Comparison of ENCODE assay signal across 9 cellular contexts in the genomic region with DNA sequence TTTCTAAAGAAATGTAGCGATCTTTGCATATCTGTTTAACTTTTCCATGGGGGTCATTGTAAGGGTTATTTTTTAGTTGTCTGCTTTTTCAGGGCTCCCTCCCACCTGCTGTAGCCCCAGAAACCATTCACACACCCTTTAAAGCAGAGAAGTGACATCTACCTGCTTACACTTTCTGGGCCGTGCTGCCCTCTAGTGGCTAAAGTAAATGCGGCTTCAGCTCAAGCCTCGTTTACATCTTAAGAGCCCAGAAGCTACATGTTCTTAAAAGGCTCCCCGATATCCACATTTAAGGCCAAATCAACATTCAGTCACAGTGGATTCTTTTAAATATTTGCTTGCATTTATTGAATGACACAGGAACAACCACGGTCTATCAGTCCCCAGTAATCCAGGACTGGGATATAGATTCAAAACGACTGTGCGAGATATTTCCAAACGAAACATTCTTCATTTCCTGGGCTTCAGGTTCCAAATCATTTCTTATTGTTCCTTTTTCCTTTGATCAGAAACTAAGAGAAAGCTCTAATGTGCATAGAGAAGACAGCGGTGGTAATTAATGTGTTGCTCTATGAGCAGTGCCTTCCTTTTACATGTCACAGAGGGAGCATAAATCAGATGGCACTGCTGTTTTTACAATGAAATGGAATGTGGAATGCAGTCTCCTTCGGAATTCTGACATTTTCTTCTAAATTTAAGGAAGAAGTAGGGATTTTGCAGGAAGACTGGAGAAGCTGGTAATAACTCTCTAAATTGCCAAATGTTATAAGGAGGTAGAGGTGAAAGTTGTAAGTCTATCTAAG.
A peak's percentile ranks its signal among the peaks of the same experiment; 100 is the strongest.
DNase-seq lines count a peak whose midpoint lies in the region; ATAC-seq and TF ChIP-seq lines count a peak whose summit lies in the region.
"Had no signal": no experiment of that assay in that cellular context is flagged by ENCODE, and none has a peak within 500 bp of the region (broad histone marks: within the 10 kb centered on the region; RNA-seq: fewer than 3 reads in every experiment).

No MANE protein-coding gene starts in this region.

- H3K4me1 ChIP-seq in adrenal gland (replicated peaks in 1 of 2) (no peaks in the 10 kb centered on the region), gastrocnemius medialis (no peaks in the 10 kb centered on the region)
- H3K4me1 ChIP-seq: BLaER1 had no signal

- ATAC-seq in gastrocnemius medialis = no peak

- TF ChIP-seq CTCF in SU-DHL-6 (IDR thresholded peaks at IDR 0.05; ENCODE audit: insufficient read depth, low read length, poor library complexity, severe bottlenecking) (peak; percentile 69), adrenal gland (IDR thresholded peaks at IDR 0.05) (peak; percentile 45 to 92 (median 59)), gastrocnemius medialis (IDR thresholded peaks at IDR 0.05 in 4 of 5, conservative IDR thresholded peaks at IDR 0.05 in 1 of 5) (peak; percentile 14 to 81 (median 49))

- CTCF ChIA-PET in HEK293T (lab: Yijun Ruan, JAX) = interaction anchor here (0.6 to 2.0 kb wide), 12 partner anchors 8 to 1846 kb away, joined by 3 to 13 read pairs (median 3); no protein-coding TSS in a partner anchor

- peak; percentile 83 for DNase-seq in DMS 273 (lab: John Stamatoyannopoulos, UW; ENCODE audit: unreplicated experiment)
- no peak for DNase-seq in DMS 273 treated with DMSO at 0.1 percent for 48 hours (lab: John Stamatoyannopoulos, UW)
- peak; percentile 63 for DNase-seq in HEK293T (ENCODE audit: extremely low spot score)
- DNase-seq in NAMALWA (ENCODE audit: low spot score) = peak; percentile 85
- peak; percentile 33 to 86 (median 70) for DNase-seq in adrenal gland
- DNase-seq in hepatic stellate cell (ENCODE audit: low spot score) = peak; percentile 14
- peak; percentile 16 to 37 for DNase-seq in gastrocnemius medialis

- POLR2A ChIA-PET in HEK293T (lab: Yijun Ruan, JAX) = no interaction called here

- no peaks in the 10 kb centered on the region for H3F3A ChIP-seq in SU-DHL-6 (ENCODE audit: insufficient read depth)

- no peaks in the 10 kb centered on the region for H4K20me1 ChIP-seq in SU-DHL-6 (ENCODE audit: low read depth, low read length)
- H4K20me1 ChIP-seq: BLaER1 had no signal

- no peaks in the 10 kb centered on the region for H3K9me2 ChIP-seq in SU-DHL-6 (replicated peaks; ENCODE audit: insufficient read depth, low read length)

- H2AFZ ChIP-seq in SU-DHL-6 (ENCODE audit: low read depth, low read length, severe bottlenecking) = no peak overlapping the region

- H3K36me3 ChIP-seq in SU-DHL-6 (ENCODE audit: low read length) (no peaks in the 10 kb centered on the region), adrenal gland (replicated peaks in 1 of 2) (no peaks in the 10 kb centered on the region), gastrocnemius medialis (no peaks in the 10 kb centered on the region)
- H3K36me3 ChIP-seq: BLaER1 had no signal

- H3K79me2 ChIP-seq in SU-DHL-6 (ENCODE audit: insufficient read depth, low read length) = no peaks in the 10 kb centered on the region

- H3K4me3 ChIP-seq in SU-DHL-6 (ENCODE audit: insufficient read depth, low read length, poor library complexity, severe bottlenecking) (no peak overlapping the region), adrenal gland (no peak overlapping the region), gastrocnemius medialis (no peak overlapping the region)
- H3K4me3 ChIP-seq: BLaER1 had no signal

- intact Hi-C loops in adrenal gland (cut with DNase I) = loop anchor here in 1 of 2 donors (10.0 kb wide), 1 partner anchor 277 kb away; no protein-coding TSS in a partner anchor
- intact Hi-C loops in gastrocnemius medialis (cut with DNase I; ENCODE audit: low total_unique reads) = loop anchor here (5.0 kb wide), 1 partner anchor 280 kb away; no protein-coding TSS in a partner anchor

- TF ChIP-seq POLR2A in adrenal gland (IDR thresholded peaks at IDR 0.05) = no peak
- TF ChIP-seq POLR2A in gastrocnemius medialis (IDR thresholded peaks at IDR 0.05) = no peak

- in situ Hi-C loops in gastrocnemius medialis (cut with MboI; ENCODE audit: low sequenced_read_pairs in 4 of 4) = loop anchor here in 1 of 4 donors (10.0 kb wide), 1 partner anchor 277 kb away; no protein-coding TSS in a partner anchor

- H3K27ac ChIP-seq in SU-DHL-6 (ENCODE audit: low read depth, low read length) = no peak overlapping the region
- no peak overlapping the region for H3K27ac ChIP-seq in adrenal gland
- H3K27ac ChIP-seq in gastrocnemius medialis = no peak overlapping the region
- H3K27ac ChIP-seq: BLaER1 had no signal

- no peaks in the 10 kb centered on the region for H3K9me3 ChIP-seq in SU-DHL-6 (ENCODE audit: insufficient read depth, low read length)
- H3K9me3 ChIP-seq in adrenal gland (replicated peaks in 1 of 3) = no peaks in the 10 kb centered on the region
- no peaks in the 10 kb centered on the region for H3K9me3 ChIP-seq in gastrocnemius medialis
- H3K9me3 ChIP-seq: BLaER1 had no signal

- H3K27me3 ChIP-seq in SU-DHL-6 (ENCODE audit: low read length) (no peaks in the 10 kb centered on the region), adrenal gland (no peaks in the 10 kb centered on the region), gastrocnemius medialis (no peaks in the 10 kb centered on the region)
- H3K27me3 ChIP-seq: BLaER1 had no signal

- H3K9ac ChIP-seq in SU-DHL-6 (ENCODE audit: low read length) = no peak overlapping the region
- H3K9ac ChIP-seq: BLaER1 had no signal

- 11 to 16% (median 15%) methylated on average over 11 of the region's 11 CpGs for WGBS in adrenal gland, 4 donors

- no peak overlapping the region for H3K4me2 ChIP-seq in SU-DHL-6 (ENCODE audit: low read depth, low read length, poor library complexity, severe bottlenecking)
- H3K4me2 ChIP-seq: BLaER1 had no signal

TF ChIP-seq in HEK293T, 16 proteins besides CTCF, POLR2A, EP300 and RAD21:
- no peak for TF ChIP-seq BHLHE40 (IDR thresholded peaks at IDR 0.05; ENCODE audit: borderline replicate concordance)
- no peak for TF ChIP-seq ZNF384 (IDR thresholded peaks at IDR 0.05)
- no peak for TF ChIP-seq SUZ12 (IDR thresholded peaks at IDR 0.05)
- TF ChIP-seq SP1 (IDR thresholded peaks at IDR 0.05) = no peak
- no peak for TF ChIP-seq TARDBP (IDR thresholded peaks at IDR 0.05)
- TF ChIP-seq, protein P1, sequence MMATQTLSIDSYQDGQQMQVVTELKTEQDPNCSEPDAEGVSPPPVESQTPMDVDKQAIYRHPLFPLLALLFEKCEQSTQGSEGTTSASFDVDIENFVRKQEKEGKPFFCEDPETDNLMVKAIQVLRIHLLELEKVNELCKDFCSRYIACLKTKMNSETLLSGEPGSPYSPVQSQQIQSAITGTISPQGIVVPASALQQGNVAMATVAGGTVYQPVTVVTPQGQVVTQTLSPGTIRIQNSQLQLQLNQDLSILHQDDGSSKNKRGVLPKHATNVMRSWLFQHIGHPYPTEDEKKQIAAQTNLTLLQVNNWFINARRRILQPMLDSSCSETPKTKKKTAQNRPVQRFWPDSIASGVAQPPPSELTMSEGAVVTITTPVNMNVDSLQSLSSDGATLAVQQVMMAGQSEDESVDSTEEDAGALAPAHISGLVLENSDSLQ (IDR thresholded peaks at IDR 0.05) = no peak
- TF ChIP-seq FOXA1 (IDR thresholded peaks at IDR 0.05) = no peak
- TF ChIP-seq HDGF (IDR thresholded peaks at IDR 0.05; ENCODE audit: borderline replicate concordance) = no peak
- no peak for TF ChIP-seq LEF1 (IDR thresholded peaks at IDR 0.05; ENCODE audit: borderline replicate concordance)
- TF ChIP-seq NFRKB (IDR thresholded peaks at IDR 0.05) = no peak
- no peak for TF ChIP-seq ARNT (IDR thresholded peaks at IDR 0.05)
- no peak for TF ChIP-seq L3MBTL2 (conservative IDR thresholded peaks at IDR 0.05)
